Comparison of ENCODE assay signal across 1 cellular context in genomic region chr17:2377659-2378058, GRCh38.
TF ChIP-seq lines count a peak whose summit lies in the region.

No MANE protein-coding gene starts in this region.

TF ChIP-seq in GM23338, 12 proteins besides CTCF, POLR2A, EP300 and RAD21 (continued from another document):
- TF ChIP-seq, protein P1, sequence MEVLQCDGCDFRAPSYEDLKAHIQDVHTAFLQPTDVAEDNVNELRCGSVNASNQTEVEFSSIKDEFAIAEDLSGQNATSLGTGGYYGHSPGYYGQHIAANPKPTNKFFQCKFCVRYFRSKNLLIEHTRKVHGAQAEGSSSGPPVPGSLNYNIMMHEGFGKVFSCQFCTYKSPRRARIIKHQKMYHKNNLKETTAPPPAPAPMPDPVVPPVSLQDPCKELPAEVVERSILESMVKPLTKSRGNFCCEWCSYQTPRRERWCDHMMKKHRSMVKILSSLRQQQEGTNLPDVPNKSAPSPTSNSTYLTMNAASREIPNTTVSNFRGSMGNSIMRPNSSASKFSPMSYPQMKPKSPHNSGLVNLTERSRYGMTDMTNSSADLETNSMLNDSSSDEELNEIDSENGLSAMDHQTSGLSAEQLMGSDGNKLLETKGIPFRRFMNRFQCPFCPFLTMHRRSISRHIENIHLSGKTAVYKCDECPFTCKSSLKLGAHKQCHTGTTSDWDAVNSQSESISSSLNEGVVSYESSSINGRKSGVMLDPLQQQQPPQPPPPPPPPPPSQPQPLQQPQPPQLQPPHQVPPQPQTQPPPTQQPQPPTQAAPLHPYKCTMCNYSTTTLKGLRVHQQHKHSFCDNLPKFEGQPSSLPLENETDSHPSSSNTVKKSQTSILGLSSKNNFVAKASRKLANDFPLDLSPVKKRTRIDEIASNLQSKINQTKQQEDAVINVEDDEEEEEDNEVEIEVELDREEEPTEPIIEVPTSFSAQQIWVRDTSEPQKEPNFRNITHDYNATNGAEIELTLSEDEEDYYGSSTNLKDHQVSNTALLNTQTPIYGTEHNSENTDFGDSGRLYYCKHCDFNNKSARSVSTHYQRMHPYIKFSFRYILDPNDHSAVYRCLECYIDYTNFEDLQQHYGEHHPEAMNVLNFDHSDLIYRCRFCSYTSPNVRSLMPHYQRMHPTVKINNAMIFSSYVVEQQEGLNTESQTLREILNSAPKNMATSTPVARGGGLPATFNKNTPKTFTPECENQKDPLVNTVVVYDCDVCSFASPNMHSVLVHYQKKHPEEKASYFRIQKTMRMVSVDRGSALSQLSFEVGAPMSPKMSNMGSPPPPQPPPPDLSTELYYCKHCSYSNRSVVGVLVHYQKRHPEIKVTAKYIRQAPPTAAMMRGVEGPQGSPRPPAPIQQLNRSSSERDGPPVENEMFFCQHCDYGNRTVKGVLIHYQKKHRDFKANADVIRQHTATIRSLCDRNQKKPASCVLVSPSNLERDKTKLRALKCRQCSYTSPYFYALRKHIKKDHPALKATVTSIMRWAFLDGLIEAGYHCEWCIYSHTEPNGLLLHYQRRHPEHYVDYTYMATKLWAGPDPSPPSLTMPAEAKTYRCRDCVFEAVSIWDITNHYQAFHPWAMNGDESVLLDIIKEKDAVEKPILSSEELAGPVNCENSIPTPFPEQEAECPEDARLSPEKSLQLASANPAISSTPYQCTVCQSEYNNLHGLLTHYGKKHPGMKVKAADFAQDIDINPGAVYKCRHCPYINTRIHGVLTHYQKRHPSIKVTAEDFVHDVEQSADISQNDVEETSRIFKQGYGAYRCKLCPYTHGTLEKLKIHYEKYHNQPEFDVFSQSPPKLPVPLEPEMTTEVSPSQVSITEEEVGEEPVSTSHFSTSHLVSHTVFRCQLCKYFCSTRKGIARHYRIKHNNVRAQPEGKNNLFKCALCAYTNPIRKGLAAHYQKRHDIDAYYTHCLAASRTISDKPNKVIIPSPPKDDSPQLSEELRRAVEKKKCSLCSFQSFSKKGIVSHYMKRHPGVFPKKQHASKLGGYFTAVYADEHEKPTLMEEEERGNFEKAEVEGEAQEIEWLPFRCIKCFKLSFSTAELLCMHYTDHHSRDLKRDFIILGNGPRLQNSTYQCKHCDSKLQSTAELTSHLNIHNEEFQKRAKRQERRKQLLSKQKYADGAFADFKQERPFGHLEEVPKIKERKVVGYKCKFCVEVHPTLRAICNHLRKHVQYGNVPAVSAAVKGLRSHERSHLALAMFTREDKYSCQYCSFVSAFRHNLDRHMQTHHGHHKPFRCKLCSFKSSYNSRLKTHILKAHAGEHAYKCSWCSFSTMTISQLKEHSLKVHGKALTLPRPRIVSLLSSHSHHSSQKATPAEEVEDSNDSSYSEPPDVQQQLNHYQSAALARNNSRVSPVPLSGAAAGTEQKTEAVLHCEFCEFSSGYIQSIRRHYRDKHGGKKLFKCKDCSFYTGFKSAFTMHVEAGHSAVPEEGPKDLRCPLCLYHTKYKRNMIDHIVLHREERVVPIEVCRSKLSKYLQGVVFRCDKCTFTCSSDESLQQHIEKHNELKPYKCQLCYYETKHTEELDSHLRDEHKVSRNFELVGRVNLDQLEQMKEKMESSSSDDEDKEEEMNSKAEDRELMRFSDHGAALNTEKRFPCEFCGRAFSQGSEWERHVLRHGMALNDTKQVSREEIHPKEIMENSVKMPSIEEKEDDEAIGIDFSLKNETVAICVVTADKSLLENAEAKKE (CRISPR knock-in tag; IDR thresholded peaks at IDR 0.05) = no peak
- TF ChIP-seq EZH2 (IDR thresholded peaks at IDR 0.05; ENCODE audit: low read depth, unreplicated experiment) (no peak), CREB1 (CRISPR knock-in tag; IDR thresholded peaks at IDR 0.05; ENCODE audit: low read depth) (no peak), NANOG (IDR thresholded peaks at IDR 0.05; ENCODE audit: borderline replicate concordance) (no peak)
